Comparison of ENCODE assay signal across 1 cellular context in the genomic region with DNA sequence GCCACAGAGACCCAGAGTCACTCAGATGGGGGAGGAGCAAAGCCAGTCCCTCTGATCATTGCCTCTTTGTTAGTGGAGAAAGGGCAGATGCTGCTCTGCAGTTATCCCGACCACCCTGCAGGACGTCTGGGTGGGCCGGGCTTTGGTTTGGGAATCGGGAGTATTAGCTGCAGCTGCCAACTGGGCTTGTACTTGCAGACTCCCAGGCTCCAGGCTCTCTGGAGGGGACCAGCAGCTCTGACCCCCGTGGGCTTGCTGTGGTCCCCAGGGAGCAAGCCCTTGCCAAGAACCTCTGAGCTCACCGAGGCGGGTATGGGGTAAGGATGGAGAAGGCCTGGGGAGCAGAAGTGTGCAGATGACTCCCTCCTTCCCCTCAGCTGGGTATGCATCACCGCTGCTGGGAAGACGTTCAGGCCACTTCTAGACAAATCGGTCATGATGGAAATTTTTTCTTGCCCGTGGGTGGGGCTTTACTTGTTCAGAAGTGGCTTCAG.
TF ChIP-seq lines count a peak whose summit lies in the region.

No MANE protein-coding gene starts in this region.

TF ChIP-seq in GM23338, 12 proteins besides CTCF, POLR2A, EP300 and RAD21 (continued from another document):
- TF ChIP-seq, protein P1, sequence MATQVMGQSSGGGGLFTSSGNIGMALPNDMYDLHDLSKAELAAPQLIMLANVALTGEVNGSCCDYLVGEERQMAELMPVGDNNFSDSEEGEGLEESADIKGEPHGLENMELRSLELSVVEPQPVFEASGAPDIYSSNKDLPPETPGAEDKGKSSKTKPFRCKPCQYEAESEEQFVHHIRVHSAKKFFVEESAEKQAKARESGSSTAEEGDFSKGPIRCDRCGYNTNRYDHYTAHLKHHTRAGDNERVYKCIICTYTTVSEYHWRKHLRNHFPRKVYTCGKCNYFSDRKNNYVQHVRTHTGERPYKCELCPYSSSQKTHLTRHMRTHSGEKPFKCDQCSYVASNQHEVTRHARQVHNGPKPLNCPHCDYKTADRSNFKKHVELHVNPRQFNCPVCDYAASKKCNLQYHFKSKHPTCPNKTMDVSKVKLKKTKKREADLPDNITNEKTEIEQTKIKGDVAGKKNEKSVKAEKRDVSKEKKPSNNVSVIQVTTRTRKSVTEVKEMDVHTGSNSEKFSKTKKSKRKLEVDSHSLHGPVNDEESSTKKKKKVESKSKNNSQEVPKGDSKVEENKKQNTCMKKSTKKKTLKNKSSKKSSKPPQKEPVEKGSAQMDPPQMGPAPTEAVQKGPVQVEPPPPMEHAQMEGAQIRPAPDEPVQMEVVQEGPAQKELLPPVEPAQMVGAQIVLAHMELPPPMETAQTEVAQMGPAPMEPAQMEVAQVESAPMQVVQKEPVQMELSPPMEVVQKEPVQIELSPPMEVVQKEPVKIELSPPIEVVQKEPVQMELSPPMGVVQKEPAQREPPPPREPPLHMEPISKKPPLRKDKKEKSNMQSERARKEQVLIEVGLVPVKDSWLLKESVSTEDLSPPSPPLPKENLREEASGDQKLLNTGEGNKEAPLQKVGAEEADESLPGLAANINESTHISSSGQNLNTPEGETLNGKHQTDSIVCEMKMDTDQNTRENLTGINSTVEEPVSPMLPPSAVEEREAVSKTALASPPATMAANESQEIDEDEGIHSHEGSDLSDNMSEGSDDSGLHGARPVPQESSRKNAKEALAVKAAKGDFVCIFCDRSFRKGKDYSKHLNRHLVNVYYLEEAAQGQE (IDR thresholded peaks at IDR 0.05; ENCODE audit: unreplicated experiment), result no peak
- no peak for TF ChIP-seq JUNB (IDR thresholded peaks at IDR 0.05; ENCODE audit: unreplicated experiment)
